In the genomic region with DNA sequence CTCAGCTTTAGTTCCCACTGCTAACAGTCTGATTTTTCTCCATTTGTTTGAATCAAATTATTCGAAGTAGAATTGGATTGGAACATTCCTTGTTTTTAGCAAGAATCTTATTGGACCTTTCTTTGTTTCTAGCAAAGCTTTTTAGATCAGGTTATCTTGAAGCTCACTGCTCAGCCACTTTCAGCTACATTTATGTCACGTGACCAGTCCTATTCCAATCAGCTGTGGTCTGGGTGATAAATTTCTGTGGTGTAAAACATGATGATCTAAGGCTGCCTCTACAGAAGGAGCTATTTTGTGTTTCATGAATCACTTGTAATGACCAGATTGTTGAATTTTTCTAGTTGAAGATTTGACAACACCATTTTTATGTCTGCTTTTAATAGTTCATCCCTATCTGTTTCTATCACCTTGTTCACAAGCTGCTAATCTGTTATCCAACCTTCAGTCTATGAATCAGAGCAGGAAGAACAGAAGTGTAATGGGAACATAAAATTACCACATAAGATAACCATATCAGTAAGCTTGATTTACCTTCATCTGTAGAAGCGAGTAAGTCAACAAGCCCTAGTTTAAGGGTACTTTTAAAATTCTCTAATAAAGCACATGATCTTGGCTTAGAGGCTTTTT, we compare ENCODE assay signal across 4 cellular contexts.
TF ChIP-seq lines count a peak whose summit lies in the region.

No MANE protein-coding gene starts in this region.

TF ChIP-seq in SK-N-SH, 30 proteins besides CTCF, POLR2A, EP300 and RAD21:
- TF ChIP-seq NFIC (IDR thresholded peaks at IDR 0.05; ENCODE audit: borderline replicate concordance) = no peak
- TF ChIP-seq, protein P1, sequence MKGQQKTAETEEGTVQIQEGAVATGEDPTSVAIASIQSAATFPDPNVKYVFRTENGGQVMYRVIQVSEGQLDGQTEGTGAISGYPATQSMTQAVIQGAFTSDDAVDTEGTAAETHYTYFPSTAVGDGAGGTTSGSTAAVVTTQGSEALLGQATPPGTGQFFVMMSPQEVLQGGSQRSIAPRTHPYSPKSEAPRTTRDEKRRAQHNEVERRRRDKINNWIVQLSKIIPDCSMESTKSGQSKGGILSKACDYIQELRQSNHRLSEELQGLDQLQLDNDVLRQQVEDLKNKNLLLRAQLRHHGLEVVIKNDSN (IDR thresholded peaks at IDR 0.05; ENCODE audit: borderline replicate concordance, low read depth) = 0 out of 2 replicates have a peak, but pooled peaks have one; percentile 17
- TF ChIP-seq FOXM1 (IDR thresholded peaks at IDR 0.05; ENCODE audit: low read depth) = no peak

TF ChIP-seq in SK-N-SH treated with all-trans-retinoic acid at 6 μM for 48 hours, 23 proteins besides CTCF, POLR2A, EP300 and RAD21:
- no peak for TF ChIP-seq BACH2 (CRISPR knock-in tag; IDR thresholded peaks at IDR 0.05; ENCODE audit: borderline replicate concordance)
- TF ChIP-seq ZNF8 (CRISPR knock-in tag; IDR thresholded peaks at IDR 0.05) = no peak
- no peak for TF ChIP-seq SNAI2 (CRISPR knock-in tag; IDR thresholded peaks at IDR 0.05)
- TF ChIP-seq TCF4 (CRISPR knock-in tag; IDR thresholded peaks at IDR 0.05; ENCODE audit: borderline replicate concordance) = no peak
- TF ChIP-seq OSR1 (CRISPR knock-in tag; IDR thresholded peaks at IDR 0.05) = no peak
- no peak for TF ChIP-seq ZC3H10 (CRISPR knock-in tag; IDR thresholded peaks at IDR 0.05)
- TF ChIP-seq PPARA (CRISPR knock-in tag; IDR thresholded peaks at IDR 0.05; ENCODE audit: borderline replicate concordance) = no peak
- TF ChIP-seq RARB (CRISPR knock-in tag; IDR thresholded peaks at IDR 0.05) = no peak
- TF ChIP-seq GLIS3 (CRISPR knock-in tag; IDR thresholded peaks at IDR 0.05) = no peak
- no peak for TF ChIP-seq ZNF70 (CRISPR knock-in tag; IDR thresholded peaks at IDR 0.05)
- no peak for TF ChIP-seq ARNTL (CRISPR knock-in tag; IDR thresholded peaks at IDR 0.05; ENCODE audit: borderline replicate concordance, low read depth)
TF ChIP-seq in SK-N-SH treated with all-trans-retinoic acid at 6 μM for 48 hours: peak in this region for 0.

TF ChIP-seq in Ishikawa, 13 proteins besides CTCF, POLR2A, EP300 and RAD21:
- TF ChIP-seq CREB1 (IDR thresholded peaks at IDR 0.05; ENCODE audit: low read depth) = no peak
- TF ChIP-seq, protein P1 (IDR thresholded peaks at IDR 0.05) = peak; percentile 40; the same call in 1 of the 2 replicates

TF ChIP-seq in K562, 482 proteins besides CTCF, POLR2A, EP300 and RAD21:
- TF ChIP-seq ILK (tag; IDR thresholded peaks at IDR 0.05; ENCODE audit: borderline replicate concordance, low read depth) = no peak
- peak; percentile 71; the same call in 1 of the 2 replicates for TF ChIP-seq TEAD4 (IDR thresholded peaks at IDR 0.05; ENCODE audit: low read length)
- TF ChIP-seq TEAD4 (CRISPR knock-in tag; IDR thresholded peaks at IDR 0.05; ENCODE audit: borderline replicate concordance) = no peak
- peak; percentile 28; the same call in 1 of the 2 replicates for TF ChIP-seq CBFA2T3 (IDR thresholded peaks at IDR 0.05)
- TF ChIP-seq, protein P2, sequence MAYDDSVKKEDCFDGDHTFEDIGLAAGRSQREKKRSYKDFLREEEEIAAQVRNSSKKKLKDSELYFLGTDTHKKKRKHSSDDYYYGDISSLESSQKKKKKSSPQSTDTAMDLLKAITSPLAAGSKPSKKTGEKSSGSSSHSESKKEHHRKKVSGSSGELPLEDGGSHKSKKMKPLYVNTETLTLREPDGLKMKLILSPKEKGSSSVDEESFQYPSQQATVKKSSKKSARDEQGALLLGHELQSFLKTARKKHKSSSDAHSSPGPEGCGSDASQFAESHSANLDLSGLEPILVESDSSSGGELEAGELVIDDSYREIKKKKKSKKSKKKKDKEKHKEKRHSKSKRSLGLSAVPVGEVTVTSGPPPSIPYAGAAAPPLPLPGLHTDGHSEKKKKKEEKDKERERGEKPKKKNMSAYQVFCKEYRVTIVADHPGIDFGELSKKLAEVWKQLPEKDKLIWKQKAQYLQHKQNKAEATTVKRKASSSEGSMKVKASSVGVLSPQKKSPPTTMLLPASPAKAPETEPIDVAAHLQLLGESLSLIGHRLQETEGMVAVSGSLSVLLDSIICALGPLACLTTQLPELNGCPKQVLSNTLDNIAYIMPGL (CRISPR knock-in tag; IDR thresholded peaks at IDR 0.05) = no peak
- TF ChIP-seq CBFA2T2 (conservative IDR thresholded peaks at IDR 0.05) = peak; percentile 58
- TF ChIP-seq, protein P3, sequence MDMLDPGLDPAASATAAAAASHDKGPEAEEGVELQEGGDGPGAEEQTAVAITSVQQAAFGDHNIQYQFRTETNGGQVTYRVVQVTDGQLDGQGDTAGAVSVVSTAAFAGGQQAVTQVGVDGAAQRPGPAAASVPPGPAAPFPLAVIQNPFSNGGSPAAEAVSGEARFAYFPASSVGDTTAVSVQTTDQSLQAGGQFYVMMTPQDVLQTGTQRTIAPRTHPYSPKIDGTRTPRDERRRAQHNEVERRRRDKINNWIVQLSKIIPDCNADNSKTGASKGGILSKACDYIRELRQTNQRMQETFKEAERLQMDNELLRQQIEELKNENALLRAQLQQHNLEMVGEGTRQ (CRISPR knock-in tag; IDR thresholded peaks at IDR 0.05) = peak; percentile 44
- TF ChIP-seq, protein P4, sequence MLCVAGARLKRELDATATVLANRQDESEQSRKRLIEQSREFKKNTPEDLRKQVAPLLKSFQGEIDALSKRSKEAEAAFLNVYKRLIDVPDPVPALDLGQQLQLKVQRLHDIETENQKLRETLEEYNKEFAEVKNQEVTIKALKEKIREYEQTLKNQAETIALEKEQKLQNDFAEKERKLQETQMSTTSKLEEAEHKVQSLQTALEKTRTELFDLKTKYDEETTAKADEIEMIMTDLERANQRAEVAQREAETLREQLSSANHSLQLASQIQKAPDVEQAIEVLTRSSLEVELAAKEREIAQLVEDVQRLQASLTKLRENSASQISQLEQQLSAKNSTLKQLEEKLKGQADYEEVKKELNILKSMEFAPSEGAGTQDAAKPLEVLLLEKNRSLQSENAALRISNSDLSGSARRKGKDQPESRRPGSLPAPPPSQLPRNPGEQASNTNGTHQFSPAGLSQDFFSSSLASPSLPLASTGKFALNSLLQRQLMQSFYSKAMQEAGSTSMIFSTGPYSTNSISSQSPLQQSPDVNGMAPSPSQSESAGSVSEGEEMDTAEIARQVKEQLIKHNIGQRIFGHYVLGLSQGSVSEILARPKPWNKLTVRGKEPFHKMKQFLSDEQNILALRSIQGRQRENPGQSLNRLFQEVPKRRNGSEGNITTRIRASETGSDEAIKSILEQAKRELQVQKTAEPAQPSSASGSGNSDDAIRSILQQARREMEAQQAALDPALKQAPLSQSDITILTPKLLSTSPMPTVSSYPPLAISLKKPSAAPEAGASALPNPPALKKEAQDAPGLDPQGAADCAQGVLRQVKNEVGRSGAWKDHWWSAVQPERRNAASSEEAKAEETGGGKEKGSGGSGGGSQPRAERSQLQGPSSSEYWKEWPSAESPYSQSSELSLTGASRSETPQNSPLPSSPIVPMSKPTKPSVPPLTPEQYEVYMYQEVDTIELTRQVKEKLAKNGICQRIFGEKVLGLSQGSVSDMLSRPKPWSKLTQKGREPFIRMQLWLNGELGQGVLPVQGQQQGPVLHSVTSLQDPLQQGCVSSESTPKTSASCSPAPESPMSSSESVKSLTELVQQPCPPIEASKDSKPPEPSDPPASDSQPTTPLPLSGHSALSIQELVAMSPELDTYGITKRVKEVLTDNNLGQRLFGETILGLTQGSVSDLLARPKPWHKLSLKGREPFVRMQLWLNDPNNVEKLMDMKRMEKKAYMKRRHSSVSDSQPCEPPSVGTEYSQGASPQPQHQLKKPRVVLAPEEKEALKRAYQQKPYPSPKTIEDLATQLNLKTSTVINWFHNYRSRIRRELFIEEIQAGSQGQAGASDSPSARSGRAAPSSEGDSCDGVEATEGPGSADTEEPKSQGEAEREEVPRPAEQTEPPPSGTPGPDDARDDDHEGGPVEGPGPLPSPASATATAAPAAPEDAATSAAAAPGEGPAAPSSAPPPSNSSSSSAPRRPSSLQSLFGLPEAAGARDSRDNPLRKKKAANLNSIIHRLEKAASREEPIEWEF (CRISPR knock-in tag; IDR thresholded peaks at IDR 0.05) = no peak
- TF ChIP-seq RAD51 (IDR thresholded peaks at IDR 0.05; ENCODE audit: borderline replicate concordance, low read depth) = peak; percentile 87
- peak; percentile 72 for TF ChIP-seq TOE1 (IDR thresholded peaks at IDR 0.05; ENCODE audit: borderline replicate concordance)
- TF ChIP-seq TOE1 (CRISPR knock-in tag; IDR thresholded peaks at IDR 0.05; ENCODE audit: borderline replicate concordance, low read depth) = no peak
- TF ChIP-seq, protein P5, sequence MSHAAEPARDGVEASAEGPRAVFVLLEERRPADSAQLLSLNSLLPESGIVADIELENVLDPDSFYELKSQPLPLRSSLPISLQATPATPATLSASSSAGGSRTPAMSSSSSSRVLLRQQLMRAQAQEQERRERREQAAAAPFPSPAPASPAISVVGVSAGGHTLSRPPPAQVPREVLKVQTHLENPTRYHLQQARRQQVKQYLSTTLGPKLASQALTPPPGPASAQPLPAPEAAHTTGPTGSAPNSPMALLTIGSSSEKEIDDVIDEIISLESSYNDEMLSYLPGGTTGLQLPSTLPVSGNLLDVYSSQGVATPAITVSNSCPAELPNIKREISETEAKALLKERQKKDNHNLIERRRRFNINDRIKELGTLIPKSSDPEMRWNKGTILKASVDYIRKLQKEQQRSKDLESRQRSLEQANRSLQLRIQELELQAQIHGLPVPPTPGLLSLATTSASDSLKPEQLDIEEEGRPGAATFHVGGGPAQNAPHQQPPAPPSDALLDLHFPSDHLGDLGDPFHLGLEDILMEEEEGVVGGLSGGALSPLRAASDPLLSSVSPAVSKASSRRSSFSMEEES (CRISPR knock-in tag; IDR thresholded peaks at IDR 0.05) = peak; percentile 95
- no peak for TF ChIP-seq SIX5 (IDR thresholded peaks at IDR 0.05; ENCODE audit: borderline replicate concordance in 1 of 2, insufficient read depth in 1 of 2, low read depth in 1 of 2, low read length in 2 of 2)
